In the genomic region with DNA sequence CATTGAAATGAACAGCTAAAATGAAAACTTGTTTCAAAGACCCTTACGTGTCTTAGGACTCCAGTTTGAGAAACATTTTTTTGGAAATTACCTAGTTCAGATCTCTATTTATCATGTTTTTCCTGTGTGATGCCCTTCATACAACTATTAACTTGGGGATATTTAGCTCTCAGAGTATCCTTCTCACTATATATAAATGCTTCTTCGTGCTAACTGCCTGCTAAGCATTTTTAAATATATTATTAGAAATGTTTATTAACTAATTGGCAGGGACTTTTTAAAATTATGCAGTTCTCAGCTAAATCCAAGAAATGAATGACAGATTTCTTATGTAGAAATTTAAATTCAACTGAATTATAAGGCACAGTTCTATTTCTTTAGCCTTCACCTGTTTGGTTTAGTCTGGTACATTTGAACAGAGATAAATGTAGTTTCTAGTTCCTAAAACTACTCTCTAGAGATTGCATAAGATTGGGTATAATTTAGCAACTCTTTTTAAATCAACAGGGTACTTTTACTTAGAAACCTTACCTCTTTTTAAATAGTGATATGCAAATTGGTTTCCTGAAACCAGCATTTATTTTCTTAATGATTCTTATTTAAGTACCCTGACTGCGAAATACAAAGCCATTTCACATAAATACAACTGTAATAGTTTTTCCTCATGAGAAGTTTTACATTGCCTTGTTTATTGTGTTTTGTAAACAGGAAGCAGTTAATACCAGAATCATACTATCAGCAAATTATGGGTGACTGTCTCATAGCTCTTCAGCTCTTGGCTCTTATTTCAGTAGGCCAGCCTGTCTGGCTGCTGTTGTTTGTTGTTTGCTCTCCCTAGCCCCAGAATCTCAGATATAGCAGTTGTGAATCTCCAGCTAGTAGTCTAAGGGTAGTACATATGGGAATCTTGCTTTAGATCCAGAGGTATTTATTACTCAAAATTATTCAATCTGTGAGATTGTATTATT, we compare ENCODE assay signal across 14 cellular contexts.
DNase-seq lines count a peak whose midpoint lies in the region; ATAC-seq, FAIRE-seq and TF ChIP-seq lines count a peak whose summit lies in the region.
"Had no signal": no experiment of that assay in that cellular context is flagged by ENCODE, and none has a peak within 500 bp of the region (broad histone marks: within the 10 kb centered on the region; RNA-seq: fewer than 3 reads in every experiment).

No MANE protein-coding gene starts in this region.

- no peak for ATAC-seq in GM21390 (IDR thresholded peaks at IDR 0.05; ENCODE audit: unreplicated experiment)
- ATAC-seq: activated naive CD8-positive, alpha-beta T cell treated with anti-CD3 and anti-CD28 coated beads, Interleukin-2, amount 50 U/mL, for 24 hours had no signal

- POLR2A ChIA-PET in A673 (lab: Charles Lee; ENCODE audit: low non-redundant PET), result no interaction called here

- H3K36me3 ChIP-seq in A673 (ENCODE audit: insufficient read depth, low read length, poor library complexity, severe bottlenecking) (no peaks in the 10 kb centered on the region), colonic mucosa (no peaks in the 10 kb centered on the region)

- no peaks in the 10 kb centered on the region for H3K9me3 ChIP-seq in A673 (ENCODE audit: low read depth, low read length, poor library complexity, severe bottlenecking)
- no peaks in the 10 kb centered on the region for H3K9me3 ChIP-seq in colonic mucosa

- H3K9ac ChIP-seq in colonic mucosa (ENCODE audit: low read depth in 2 of 2, low read length in 2 of 2), result no peak overlapping the region

- CTCF ChIA-PET in A673 (lab: Charles Lee), result no interaction called here

- in situ Hi-C loops in G401 (cut with HindIII; ENCODE audit: low sequenced_read_pairs), result no loop called here

- H3K4me1 ChIP-seq in A673 (ENCODE audit: insufficient read depth, low read length, poor library complexity, severe bottlenecking) (peaks cover 8% of the 10 kb centered on the region), colonic mucosa (no peaks in the 10 kb centered on the region)

- no TSS peak for BruUV-seq in A673 (replicated peaks; lab: Mats Ljungman, UMichigan)

- H3K27ac ChIP-seq in A673 (ENCODE audit: low read depth, low read length, poor library complexity, severe bottlenecking) (no peak overlapping the region), colonic mucosa (no peak overlapping the region)
- H3K27ac ChIP-seq: C4-2B had no signal

- no peak overlapping the region for H3K4me3 ChIP-seq in A673 (ENCODE audit: low read depth, low read length, poor library complexity, severe bottlenecking)
- no peak overlapping the region for H3K4me3 ChIP-seq in colonic mucosa

- H3K27me3 ChIP-seq in A673 (replicated peaks; ENCODE audit: insufficient read depth, low read depth, low read length, poor library complexity) (no peaks in the 10 kb centered on the region), colonic mucosa (no peaks in the 10 kb centered on the region)

- FAIRE-seq in islet of Langerhans (lab: Jason Lieb, UNC), result peak; percentile 51

- DNase-seq in A673 (ENCODE audit: low spot score) (peak; percentile 28), DMS53 treated with DMSO at 0.1 percent for 48 hours (lab: John Stamatoyannopoulos, UW; ENCODE audit: unreplicated experiment) (peak; percentile 1), NCI-H774 (lab: John Stamatoyannopoulos, UW) (peak; percentile 22), colonic mucosa (no peak), G401 (ENCODE audit: low spot score) (no peak)
- DNase-seq in stimulated activated CD4-positive, alpha-beta T cell treated with anti-CD3 and anti-CD28 coated beads, Interleukin-1b, Interleukin-23, amount 100 ng/mL, for 48 hours, result no peak
- DNase-seq: activated CD8-positive, alpha-beta memory T cell treated with anti-CD3 and anti-CD28 coated beads, Interleukin-2, amount 50 U/mL, for 4 hours; activated naive CD8-positive, alpha-beta T cell treated with anti-CD3 and anti-CD28 coated beads, Interleukin-2, amount 50 U/mL, for 24 hours; NCI-H226; retina; SHP77 had no signal

- intact Hi-C loops in A673 (cut with micrococcal nuclease; ENCODE audit: unreplicated experiment), result no loop called here
- intact Hi-C loops in colonic mucosa (cut with DNase I), result no loop called here

- TF ChIP-seq CTCF in A673 (conservative IDR thresholded peaks at IDR 0.05; ENCODE audit: low read depth, low read length), result no peak
- TF ChIP-seq CTCF in colonic mucosa (IDR thresholded peaks at IDR 0.05), result no peak

Comparison
In these comparisons a context has a peak if more than half of its experiments do, and no peak if none do; other contexts are left out.
1. DNase-seq: peak in A673 (single experiment), DMS53 treated with DMSO at 0.1 percent for 48 hours (single experiment) and NCI-H774 (single experiment); none in colonic mucosa (single experiment), stimulated activated CD4-positive, alpha-beta T cell treated with anti-CD3 and anti-CD28 coated beads, Interleukin-1b, Interleukin-23, amount 100 ng/mL, for 48 hours (single experiment) and G401 (single experiment).